ENCODE assay signal across 1 cellular context in genomic region chr9:113682297-113682771, GRCh38.
TF ChIP-seq lines count a peak whose summit lies in the region.

No MANE protein-coding gene starts in this region.

TF ChIP-seq in HepG2, 621 proteins besides CTCF, POLR2A, EP300 and RAD21 (continued from another document and continues in another):
- TF ChIP-seq HMGXB4 (CRISPR knock-in tag; IDR thresholded peaks at IDR 0.05; ENCODE audit: borderline replicate concordance in 1 of 2, low read depth in 1 of 2): peak in 1 of 2 experiments; percentile 73; a peak in 2 of 4 replicates
- no peak for TF ChIP-seq ATF4 (CRISPR knock-in tag; IDR thresholded peaks at IDR 0.05)
- no peak for TF ChIP-seq TAF1 (CRISPR knock-in tag; IDR thresholded peaks at IDR 0.05)
- no peak for TF ChIP-seq BRF2 (CRISPR knock-in tag; IDR thresholded peaks at IDR 0.05)
- TF ChIP-seq RARA (CRISPR knock-in tag; IDR thresholded peaks at IDR 0.05): peak; percentile 74
- 0 out of 2 replicates have a peak, but pooled peaks have one; percentile 29 for TF ChIP-seq RFXAP (CRISPR knock-in tag; IDR thresholded peaks at IDR 0.05; ENCODE audit: borderline replicate concordance)
- no peak for TF ChIP-seq ZNF543 (CRISPR knock-in tag; IDR thresholded peaks at IDR 0.05)
- TF ChIP-seq ZBED4 (CRISPR knock-in tag; IDR thresholded peaks at IDR 0.05; ENCODE audit: borderline replicate concordance): 0 out of 2 replicates have a peak, but pooled peaks have one; percentile 48
- 0 out of 2 replicates have a peak, but pooled peaks have one; percentile 48 for TF ChIP-seq ZBTB26 (CRISPR knock-in tag; IDR thresholded peaks at IDR 0.05; ENCODE audit: borderline replicate concordance)
- TF ChIP-seq HNF4A (CRISPR knock-in tag; IDR thresholded peaks at IDR 0.05): peak; percentile 49
- TF ChIP-seq TBX3 (IDR thresholded peaks at IDR 0.05; ENCODE audit: borderline replicate concordance): peak; percentile 59; the same call in 1 of the 2 replicates
- TF ChIP-seq ZNF687 (CRISPR knock-in tag; IDR thresholded peaks at IDR 0.05): 0 out of 2 replicates have a peak, but pooled peaks have one; percentile 29
- no peak for TF ChIP-seq MTA1 (CRISPR knock-in tag; IDR thresholded peaks at IDR 0.05; ENCODE audit: borderline replicate concordance)
- TF ChIP-seq KLF6 (CRISPR knock-in tag; IDR thresholded peaks at IDR 0.05): 0 out of 2 replicates have a peak, but pooled peaks have one; percentile 47
- TF ChIP-seq ETV5 (CRISPR knock-in tag; IDR thresholded peaks at IDR 0.05; ENCODE audit: borderline replicate concordance): peak; percentile 68; the same call in 1 of the 2 replicates
- TF ChIP-seq SAP130 (CRISPR knock-in tag; IDR thresholded peaks at IDR 0.05; ENCODE audit: low read depth): peak; percentile 36; the same call in 1 of the 2 replicates
- 0 out of 2 replicates have a peak, but pooled peaks have one; percentile 46 for TF ChIP-seq ZFP1 (CRISPR knock-in tag; IDR thresholded peaks at IDR 0.05)
- TF ChIP-seq ZNF580 (CRISPR knock-in tag; IDR thresholded peaks at IDR 0.05; ENCODE audit: borderline replicate concordance, low read depth): peak; percentile 67; the same call in 1 of the 2 replicates
- TF ChIP-seq ERF (CRISPR knock-in tag; IDR thresholded peaks at IDR 0.05): peak; percentile 66; the same call in 1 of the 2 replicates
- no peak for TF ChIP-seq ZNF275 (CRISPR knock-in tag; IDR thresholded peaks at IDR 0.05; ENCODE audit: borderline replicate concordance)
- TF ChIP-seq CREB1 (IDR thresholded peaks at IDR 0.05): peak; percentile 18; the same call in 1 of the 2 replicates
- TF ChIP-seq CREB1 (CRISPR knock-in tag; IDR thresholded peaks at IDR 0.05): peak; percentile 11; the same call in 1 of the 2 replicates
- no peak for TF ChIP-seq ZNF512 (CRISPR knock-in tag; IDR thresholded peaks at IDR 0.05)
- TF ChIP-seq ARID5B (CRISPR knock-in tag; IDR thresholded peaks at IDR 0.05): peak; percentile 46; the same call in 1 of the 2 replicates
- no peak for TF ChIP-seq TERF1 (CRISPR knock-in tag; IDR thresholded peaks at IDR 0.05)
- TF ChIP-seq ZKSCAN1 (IDR thresholded peaks at IDR 0.05; ENCODE audit: low read length): no peak
- TF ChIP-seq MIER2 (CRISPR knock-in tag; IDR thresholded peaks at IDR 0.05): peak; percentile 27; the same call in 1 of the 2 replicates
- TF ChIP-seq RXRB (CRISPR knock-in tag; IDR thresholded peaks at IDR 0.05; ENCODE audit: borderline replicate concordance): peak; percentile 43; the same call in 1 of the 2 replicates
- TF ChIP-seq GABPB1 (CRISPR knock-in tag; IDR thresholded peaks at IDR 0.05): peak; percentile 44; the same call in 1 of the 2 replicates
- TF ChIP-seq SP1 (IDR thresholded peaks at IDR 0.05): no peak
- 0 out of 2 replicates have a peak, but pooled peaks have one; percentile 21 for TF ChIP-seq SP1 (CRISPR knock-in tag; IDR thresholded peaks at IDR 0.05)
- 0 out of 2 replicates have a peak, but pooled peaks have one; percentile 33 for TF ChIP-seq ELF3 (CRISPR knock-in tag; IDR thresholded peaks at IDR 0.05)
- no peak for TF ChIP-seq ZSCAN30 (CRISPR knock-in tag; IDR thresholded peaks at IDR 0.05)
- TF ChIP-seq SALL1 (CRISPR knock-in tag; IDR thresholded peaks at IDR 0.05): peak; percentile 30; the same call in 1 of the 2 replicates
